ENCODE assay signal across 11 cellular contexts in the genomic region with DNA sequence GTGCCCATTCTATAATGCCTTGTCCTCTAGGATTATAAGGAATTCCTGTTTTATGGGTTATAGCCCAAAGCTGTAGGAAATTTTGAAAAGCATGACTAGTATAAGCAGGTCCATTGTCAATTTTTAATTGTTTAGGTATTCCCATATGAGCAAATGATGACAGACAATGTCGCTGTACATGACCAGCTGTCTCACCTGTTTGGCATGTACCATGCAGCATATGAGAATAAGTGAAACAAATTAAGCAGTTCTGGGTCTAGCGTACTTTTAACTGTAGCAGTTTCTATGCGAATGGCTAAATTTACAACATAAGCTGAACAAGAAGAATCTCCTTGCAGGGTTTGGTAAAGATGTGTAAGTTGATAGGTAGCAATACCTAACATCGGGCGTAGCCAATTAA. TPM values are rescaled to one million over a fixed set of nuclear protein-coding genes. Genes with fewer than 3 reads are reported as not detected.
"Had no signal": no experiment of that assay in that cellular context is flagged by ENCODE, and none has a peak within 500 bp of the region (broad histone marks: within the 10 kb centered on the region; RNA-seq: fewer than 3 reads in every experiment).

No MANE protein-coding gene starts in this region.

RNA-seq across cellular contexts. Expression of a gene that starts 11.6 kb away (rescaled TPM):
- total RNA-seq: activated CD4-positive, alpha-beta T cell treated with anti-CD3 and anti-CD28 coated beads for 36 hours; activated CD4-positive, alpha-beta T cell treated with anti-CD3 and anti-CD28 coated beads, Interleukin-2, amount 10 ng/mL, durations not matched to agents 7 days and 5 days; activated CD8-positive, alpha-beta T cell treated with anti-CD3 and anti-CD28 coated beads, Interleukin-2, amount 10 ng/mL, durations not matched to agents 7 days and 5 days; activated T-helper 2 cell treated with anti-CD3 and anti-CD28 coated beads, Interferon-gamma antibody, Interleukin-2, Interleukin-4, amounts not matched to agents 10 μg/mL and 5 μg/mL and 100 μg/mL, durations not matched to agents 14 hours and 24 hours and 36 hours; cardiac muscle cell; NCI-H460; SK-MEL-5; T-helper 1 cell treated with Interleukin-12 subunit alpha and Interleukin-12 subunit beta and Interleukin-4 antibody, amounts not matched to agents 30 ng/mL and 1 ng/mL, for 36 hours; T-helper 2 cell treated with Interferon-gamma antibody and Interleukin-4, amounts not matched to agents 100 ng/mL and 5 ng/mL, for 36 hours; WTC11 had no signal
- polyA plus RNA-seq: cardiac muscle cell had no signal

RNA-seq across cellular contexts. Expression of a gene that starts 45.6 kb away (rescaled TPM):
- total RNA-seq: activated CD4-positive, alpha-beta T cell treated with anti-CD3 and anti-CD28 coated beads for 36 hours; activated CD4-positive, alpha-beta T cell treated with anti-CD3 and anti-CD28 coated beads, Interleukin-2, amount 10 ng/mL, durations not matched to agents 7 days and 5 days; activated CD8-positive, alpha-beta T cell treated with anti-CD3 and anti-CD28 coated beads, Interleukin-2, amount 10 ng/mL, durations not matched to agents 7 days and 5 days; activated naive CD8-positive, alpha-beta T cell treated with anti-CD3 and anti-CD28 coated beads, Interleukin-2, amount 10 ng/mL, durations not matched to agents 7 days and 5 days; activated T-helper 2 cell treated with anti-CD3 and anti-CD28 coated beads, Interferon-gamma antibody, Interleukin-2, Interleukin-4, amounts not matched to agents 10 μg/mL and 5 μg/mL and 100 μg/mL, durations not matched to agents 14 hours and 24 hours and 36 hours; cardiac muscle cell; NCI-H460; SK-MEL-5; T-helper 1 cell treated with Interleukin-12 subunit alpha and Interleukin-12 subunit beta and Interleukin-4 antibody, amounts not matched to agents 30 ng/mL and 1 ng/mL, for 36 hours; T-helper 2 cell treated with Interferon-gamma antibody and Interleukin-4, amounts not matched to agents 100 ng/mL and 5 ng/mL, for 36 hours had no signal
- polyA plus RNA-seq: cardiac muscle cell had no signal

RNA-seq across cellular contexts. Expression of a gene that starts 54.9 kb away (rescaled TPM):
- total RNA-seq: activated CD4-positive, alpha-beta T cell treated with anti-CD3 and anti-CD28 coated beads for 36 hours; activated CD4-positive, alpha-beta T cell treated with anti-CD3 and anti-CD28 coated beads, Interleukin-2, amount 10 ng/mL, durations not matched to agents 7 days and 5 days; activated CD8-positive, alpha-beta T cell treated with anti-CD3 and anti-CD28 coated beads, Interleukin-2, amount 10 ng/mL, durations not matched to agents 7 days and 5 days; activated naive CD8-positive, alpha-beta T cell treated with anti-CD3 and anti-CD28 coated beads, Interleukin-2, amount 10 ng/mL, durations not matched to agents 7 days and 5 days; activated T-helper 2 cell treated with anti-CD3 and anti-CD28 coated beads, Interferon-gamma antibody, Interleukin-2, Interleukin-4, amounts not matched to agents 10 μg/mL and 5 μg/mL and 100 μg/mL, durations not matched to agents 14 hours and 24 hours and 36 hours; cardiac muscle cell; NCI-H460; SK-MEL-5; T-helper 1 cell treated with Interleukin-12 subunit alpha and Interleukin-12 subunit beta and Interleukin-4 antibody, amounts not matched to agents 30 ng/mL and 1 ng/mL, for 36 hours; T-helper 2 cell treated with Interferon-gamma antibody and Interleukin-4, amounts not matched to agents 100 ng/mL and 5 ng/mL, for 36 hours had no signal
- polyA plus RNA-seq: cardiac muscle cell had no signal
